Comparison of ENCODE assay signal across 8 cellular contexts in genomic region chr10:104809288-104810090, GRCh38.
DNase-seq lines count a peak whose midpoint lies in the region; ATAC-seq lines count a peak whose summit lies in the region.

No MANE protein-coding gene starts in this region.

- peak; percentile 84 for ATAC-seq in GM18517 (IDR thresholded peaks at IDR 0.05; ENCODE audit: unreplicated experiment)
- ATAC-seq in HG02642 (IDR thresholded peaks at IDR 0.05; ENCODE audit: poor library complexity, unreplicated experiment): peak; percentile 84

- peaks cover 6% of the 10 kb centered on the region; the same call in 1 of the 2 replicates for H3K4me1 ChIP-seq in iPS DF 6.9 (ENCODE audit: control insufficient read depth, insufficient read depth, low read length)

- no peaks in the 10 kb centered on the region for H3K27me3 ChIP-seq in iPS DF 6.9 (ENCODE audit: control insufficient read depth, insufficient read depth, low read length)

- peak; percentile 83 for DNase-seq in NCI-H1105 (lab: John Stamatoyannopoulos, UW)
- peak; percentile 35 for DNase-seq in iPS DF 6.9 (ENCODE audit: low read depth, low spot score)
- no peak for DNase-seq in NCI-H2107 treated with DMSO at 0.1 percent for 48 hours (lab: John Stamatoyannopoulos, UW; ENCODE audit: unreplicated experiment)
- no peak for DNase-seq in G401 (ENCODE audit: low spot score)
- no peak for DNase-seq in activated CD4-positive, alpha-beta T cell treated with anti-CD3 and anti-CD28 coated beads, Interleukin-2, amount 50 U/mL, for 1 hour
- no peak for DNase-seq in cardiac septum (ENCODE audit: low spot score)

- no peak overlapping the region for H3K27ac ChIP-seq in iPS DF 6.9 (ENCODE audit: low read length)

- intact Hi-C loops in cardiac septum (cut with DNase I): no loop called here

- WGBS in iPS DF 6.9 (ENCODE audit: insufficient coverage, insufficient read length): no CpG with 5 or more reads among the region's 6 CpGs

- H3K36me3 ChIP-seq in iPS DF 6.9 (ENCODE audit: control insufficient read depth, insufficient read depth, low read length): no peaks in the 10 kb centered on the region

- no peaks in the 10 kb centered on the region for H3K9me3 ChIP-seq in iPS DF 6.9 (ENCODE audit: control insufficient read depth, insufficient read depth, low read length)

- in situ Hi-C loops in G401 (cut with HindIII; ENCODE audit: low sequenced_read_pairs): no loop called here

- no peak overlapping the region for H3K4me3 ChIP-seq in iPS DF 6.9 (ENCODE audit: low read length)

Comparison
In these comparisons a context has a peak if more than half of its experiments do, and no peak if none do; other contexts are left out.
1. DNase-seq: peak in NCI-H1105 (single experiment) and iPS DF 6.9 (single experiment); none in NCI-H2107 treated with DMSO at 0.1 percent for 48 hours (single experiment), G401 (single experiment), activated CD4-positive, alpha-beta T cell treated with anti-CD3 and anti-CD28 coated beads, Interleukin-2, amount 50 U/mL, for 1 hour (single experiment) and cardiac septum (single experiment).